ENCODE assay signal across 8 cellular contexts in genomic region chr2:171160119-171160629, GRCh38. TPM values are rescaled to one million over a fixed set of nuclear protein-coding genes. Genes with fewer than 3 reads are reported as not detected.
DNase-seq lines count a peak whose midpoint lies in the region; ATAC-seq and TF ChIP-seq lines count a peak whose summit lies in the region.

No MANE protein-coding gene starts in this region.

- H3K27me3 Mint-ChIP-seq in IgD-negative memory B cell: no peaks in the 10 kb centered on the region

- H3K27me3 ChIP-seq in SK-N-SH (ENCODE audit: insufficient read depth) (no peaks in the 10 kb centered on the region), left ventricle myocardium inferior (ENCODE audit: low read depth) (no peaks in the 10 kb centered on the region), uterus (no peaks in the 10 kb centered on the region)

- H4K20me1 ChIP-seq in SK-N-SH (ENCODE audit: insufficient read depth): peaks cover 39% of the 10 kb centered on the region

- H3K27ac Mint-ChIP-seq in IgD-negative memory B cell: peak overlapping the region; percentile 89 to 96 (median 95)

- H3K79me2 ChIP-seq in SK-N-SH (ENCODE audit: insufficient read depth): peaks cover 47% of the 10 kb centered on the region

- TF ChIP-seq EP300 in SK-N-SH (IDR thresholded peaks at IDR 0.05; ENCODE audit: borderline replicate concordance in 1 of 2, low read depth in 1 of 2, low read length in 1 of 2): no peak

- H3K27ac ChIP-seq in SK-N-SH (ENCODE audit: low read depth in 2 of 2, low read length in 1 of 2): peak overlapping the region; percentile 90 to 91
- peak overlapping the region; percentile 78 for H3K27ac ChIP-seq in adipose tissue (ENCODE audit: low read depth, low read length)
- peak overlapping the region; percentile 96 for H3K27ac ChIP-seq in left ventricle myocardium inferior (replicated peaks)
- H3K27ac ChIP-seq in uterus: peak overlapping the region; percentile 98

- H3K36me3 Mint-ChIP-seq in IgD-negative memory B cell: peaks cover 2% of the 10 kb centered on the region

- H3K4me2 ChIP-seq in SK-N-SH: peak overlapping the region; percentile 84

- no peaks in the 10 kb centered on the region for H3K36me3 ChIP-seq in SK-N-SH (replicated peaks in 1 of 2; ENCODE audit: control insufficient read depth in 1 of 2, insufficient read depth in 2 of 2, low read length in 1 of 2)
- H3K36me3 ChIP-seq in left ventricle myocardium inferior: no peaks in the 10 kb centered on the region
- no peaks in the 10 kb centered on the region for H3K36me3 ChIP-seq in uterus

- TF ChIP-seq CTCF in SK-N-SH (IDR thresholded peaks at IDR 0.05) (no peak), left ventricle myocardium inferior (IDR thresholded peaks at IDR 0.05; ENCODE audit: borderline replicate concordance) (no peak), uterus (IDR thresholded peaks at IDR 0.05) (no peak)

- CTCF ChIA-PET in SK-N-SH (lab: Yijun Ruan, JAX): interaction anchor here (0.7 to 6.7 kb wide), 7 partner anchors 73 to 266 kb away, joined by 3 to 46 read pairs (median 6); partner anchors contain the start of gene GORASP2

- POLR2A ChIA-PET in SK-N-SH (lab: Yijun Ruan, JAX): interaction anchor here (1.3 to 1.8 kb wide), 2 partner anchors 19 to 187 kb away, joined by 3 to 5 read pairs; no protein-coding TSS in a partner anchor

- DNase-seq in CMK (ENCODE audit: low read depth) (peak; percentile 33), SK-N-SH (peak; percentile 81), left ventricle myocardium inferior (peak; percentile 66), pulmonary artery endothelial cell (ENCODE audit: low read depth, low spot score) (peak; percentile 15), uterus (peak; percentile 65 to 67)

- ATAC-seq in GM21447 (IDR thresholded peaks at IDR 0.05; ENCODE audit: unreplicated experiment): peak; percentile 9

- H3K4me1 Mint-ChIP-seq in IgD-negative memory B cell: peaks cover 42 to 49% (median 47%) of the 10 kb centered on the region in 3 donors

- peak overlapping the region; percentile 90 to 99 for H3K4me3 ChIP-seq in SK-N-SH (ENCODE audit: low read depth in 2 of 2, low read length in 1 of 2)
- peak overlapping the region; percentile 83 for H3K4me3 ChIP-seq in left ventricle myocardium inferior
- peak overlapping the region; percentile 87 to 94 for H3K4me3 ChIP-seq in uterus

- H3K4me1 ChIP-seq in SK-N-SH (ENCODE audit: control insufficient read depth in 1 of 2, insufficient read depth in 2 of 2, low read depth in 1 of 2, low read length in 1 of 2): peaks cover 4 to 18% of the 10 kb centered on the region in 2 experiments; a peak in 2 of 4 replicates
- peaks cover 43% of the 10 kb centered on the region for H3K4me1 ChIP-seq in left ventricle myocardium inferior
- no peaks in the 10 kb centered on the region for H3K4me1 ChIP-seq in uterus

- H3K9me3 Mint-ChIP-seq in IgD-negative memory B cell: no peaks in the 10 kb centered on the region

- TF ChIP-seq RAD21 in SK-N-SH (IDR thresholded peaks at IDR 0.05; ENCODE audit: low read length): no peak

- WGBS in SK-N-SH (ENCODE audit: low lambda C conversion rate): 1% methylated on average over 18 of the region's 50 CpGs
- WGBS in adipose tissue, 3 donors: 0 to 1% (median 1%) methylated on average over 25 to 46 of the region's 50 CpGs

- peak overlapping the region; percentile 91 to 98 (median 96) for H3K4me3 Mint-ChIP-seq in IgD-negative memory B cell

- intact Hi-C loops in left ventricle myocardium inferior (cut with micrococcal nuclease): no loop called here
- intact Hi-C loops in uterus (cut with DNase I; ENCODE audit: low total_unique reads): no loop called here

- peak overlapping the region; percentile 98 for H3K9ac ChIP-seq in SK-N-SH

- TF ChIP-seq POLR2A in uterus (IDR thresholded peaks at IDR 0.05): no peak

- no peaks in the 10 kb centered on the region for H3K9me3 ChIP-seq in SK-N-SH
- no peaks in the 10 kb centered on the region for H3K9me3 ChIP-seq in left ventricle myocardium inferior (replicated peaks)
- no peaks in the 10 kb centered on the region for H3K9me3 ChIP-seq in uterus

- H3F3A ChIP-seq in SK-N-SH (replicated peaks; ENCODE audit: insufficient read depth): peaks cover 22% of the 10 kb centered on the region

- H3K9me2 ChIP-seq in SK-N-SH: no peaks in the 10 kb centered on the region

- H2AFZ ChIP-seq in SK-N-SH (ENCODE audit: low read depth): peak overlapping the region; percentile 93

TF ChIP-seq in SK-N-SH, 30 proteins besides CTCF, POLR2A, EP300 and RAD21:
- TF ChIP-seq JUND (IDR thresholded peaks at IDR 0.05) (no peak), GATA2 (CRISPR knock-in tag; IDR thresholded peaks at IDR 0.05) (no peak), RXRA (IDR thresholded peaks at IDR 0.05; ENCODE audit: borderline replicate concordance, low read depth) (no peak), NRF1 (IDR thresholded peaks at IDR 0.05; ENCODE audit: low read depth, low read length) (no peak), TCF12 (IDR thresholded peaks at IDR 0.05) (no peak), FOXJ3 (CRISPR knock-in tag; IDR thresholded peaks at IDR 0.05) (no peak), TAF1 (IDR thresholded peaks at IDR 0.05; ENCODE audit: borderline replicate concordance, low read depth, low read length) (peak; percentile 71), RFX5 (IDR thresholded peaks at IDR 0.05; ENCODE audit: low read length) (no peak), YY1 (IDR thresholded peaks at IDR 0.05; ENCODE audit: low read depth) (peak; percentile 90), ELF1 (IDR thresholded peaks at IDR 0.05) (no peak), SIN3A (IDR thresholded peaks at IDR 0.05; ENCODE audit: borderline replicate concordance, low read depth, low read length) (no peak), TEAD4 (IDR thresholded peaks at IDR 0.05; ENCODE audit: borderline replicate concordance, insufficient read depth) (no peak), MXI1 (IDR thresholded peaks at IDR 0.05; ENCODE audit: low read depth, low read length) (no peak), MEF2A (IDR thresholded peaks at IDR 0.05; ENCODE audit: borderline replicate concordance, low read depth) (no peak)
- TF ChIP-seq, protein P1, sequence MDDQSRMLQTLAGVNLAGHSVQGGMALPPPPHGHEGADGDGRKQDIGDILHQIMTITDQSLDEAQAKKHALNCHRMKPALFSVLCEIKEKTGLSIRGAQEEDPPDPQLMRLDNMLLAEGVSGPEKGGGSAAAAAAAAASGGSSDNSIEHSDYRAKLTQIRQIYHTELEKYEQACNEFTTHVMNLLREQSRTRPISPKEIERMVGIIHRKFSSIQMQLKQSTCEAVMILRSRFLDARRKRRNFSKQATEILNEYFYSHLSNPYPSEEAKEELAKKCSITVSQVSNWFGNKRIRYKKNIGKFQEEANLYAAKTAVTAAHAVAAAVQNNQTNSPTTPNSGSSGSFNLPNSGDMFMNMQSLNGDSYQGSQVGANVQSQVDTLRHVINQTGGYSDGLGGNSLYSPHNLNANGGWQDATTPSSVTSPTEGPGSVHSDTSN (IDR thresholded peaks at IDR 0.05): no peak
- TF ChIP-seq, protein P2, sequence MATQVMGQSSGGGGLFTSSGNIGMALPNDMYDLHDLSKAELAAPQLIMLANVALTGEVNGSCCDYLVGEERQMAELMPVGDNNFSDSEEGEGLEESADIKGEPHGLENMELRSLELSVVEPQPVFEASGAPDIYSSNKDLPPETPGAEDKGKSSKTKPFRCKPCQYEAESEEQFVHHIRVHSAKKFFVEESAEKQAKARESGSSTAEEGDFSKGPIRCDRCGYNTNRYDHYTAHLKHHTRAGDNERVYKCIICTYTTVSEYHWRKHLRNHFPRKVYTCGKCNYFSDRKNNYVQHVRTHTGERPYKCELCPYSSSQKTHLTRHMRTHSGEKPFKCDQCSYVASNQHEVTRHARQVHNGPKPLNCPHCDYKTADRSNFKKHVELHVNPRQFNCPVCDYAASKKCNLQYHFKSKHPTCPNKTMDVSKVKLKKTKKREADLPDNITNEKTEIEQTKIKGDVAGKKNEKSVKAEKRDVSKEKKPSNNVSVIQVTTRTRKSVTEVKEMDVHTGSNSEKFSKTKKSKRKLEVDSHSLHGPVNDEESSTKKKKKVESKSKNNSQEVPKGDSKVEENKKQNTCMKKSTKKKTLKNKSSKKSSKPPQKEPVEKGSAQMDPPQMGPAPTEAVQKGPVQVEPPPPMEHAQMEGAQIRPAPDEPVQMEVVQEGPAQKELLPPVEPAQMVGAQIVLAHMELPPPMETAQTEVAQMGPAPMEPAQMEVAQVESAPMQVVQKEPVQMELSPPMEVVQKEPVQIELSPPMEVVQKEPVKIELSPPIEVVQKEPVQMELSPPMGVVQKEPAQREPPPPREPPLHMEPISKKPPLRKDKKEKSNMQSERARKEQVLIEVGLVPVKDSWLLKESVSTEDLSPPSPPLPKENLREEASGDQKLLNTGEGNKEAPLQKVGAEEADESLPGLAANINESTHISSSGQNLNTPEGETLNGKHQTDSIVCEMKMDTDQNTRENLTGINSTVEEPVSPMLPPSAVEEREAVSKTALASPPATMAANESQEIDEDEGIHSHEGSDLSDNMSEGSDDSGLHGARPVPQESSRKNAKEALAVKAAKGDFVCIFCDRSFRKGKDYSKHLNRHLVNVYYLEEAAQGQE (IDR thresholded peaks at IDR 0.05; ENCODE audit: low read depth, low read length): no peak
- TF ChIP-seq, protein P3, sequence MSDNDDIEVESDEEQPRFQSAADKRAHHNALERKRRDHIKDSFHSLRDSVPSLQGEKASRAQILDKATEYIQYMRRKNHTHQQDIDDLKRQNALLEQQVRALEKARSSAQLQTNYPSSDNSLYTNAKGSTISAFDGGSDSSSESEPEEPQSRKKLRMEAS (IDR thresholded peaks at IDR 0.05; ENCODE audit: low read depth): no peak

RNA-seq across cellular contexts. Expression of gene TLK1, which starts 0.5 kb away (rescaled TPM):
- 104 TPM for polyA plus RNA-seq in IgD-negative memory B cell
- polyA plus RNA-seq in SK-N-SH (2012; rRNA removed): 4.4 and 4.8 TPM in 2 replicates
- polyA plus RNA-seq in SK-N-SH (2012; cell fraction: cytosol; rRNA removed): 6.7 and 9.0 TPM in 2 replicates
- 3.4 and 5.2 TPM in 2 replicates for polyA plus RNA-seq in SK-N-SH (2012; cell fraction: nucleus; rRNA removed)
- polyA plus RNA-seq in adipose tissue: 1 to 10 TPM; 6.4 to 9.9 (median 6.7) TPM
- total RNA-seq in left ventricle myocardium inferior: 26.3 TPM
- 12.2 and 12.9 TPM in 2 replicates for total RNA-seq in pulmonary artery endothelial cell
- 10 to 100 TPM; 24.4 to 77.3 (median 36.1) TPM for total RNA-seq in uterus

Comparison
In these comparisons a context has a peak if more than half of its experiments do, and no peak if none do; other contexts are left out.
1. Peak in every context shown above with its lines: DNase-seq, ATAC-seq, H3K4me3 ChIP-seq and H3K27ac ChIP-seq.
2. DNase-seq: peak in every context shown above with its lines; median percentile 81 in SK-N-SH; 66 in left ventricle myocardium inferior; 66 in uterus; 33 in CMK; 15 in pulmonary artery endothelial cell.